In genomic region chr3:186790261-186790981, GRCh38 we compare ENCODE assay signal across 8 cellular contexts. TPM values are rescaled to one million over a fixed set of nuclear protein-coding genes. Genes with fewer than 3 reads are reported as not detected.
A peak's percentile ranks its signal among the peaks of the same experiment; 100 is the strongest.
DNase-seq lines count a peak whose midpoint lies in the region; ATAC-seq and TF ChIP-seq lines count a peak whose summit lies in the region.

No MANE protein-coding gene starts in this region.

- ATAC-seq in T-cell (replicated peaks in 1 of 4) (peak in 3 of 4 experiments; percentile 4 to 33 (median 32)), GM18873 (IDR thresholded peaks at IDR 0.05; ENCODE audit: low FRiP score, unreplicated experiment) (no peak), GM18909 (IDR thresholded peaks at IDR 0.05; ENCODE audit: poor library complexity, unreplicated experiment) (no peak)

- peaks cover 43 to 46% (median 45%) of the 10 kb centered on the region in 3 donors for H3K4me1 Mint-ChIP-seq in T-cell

- DNase-seq in AG10803 (ENCODE audit: low read depth) = peak; percentile 35
- DNase-seq in H4 (ENCODE audit: low spot score) = peak; percentile 49
- DNase-seq in T-cell = no peak
- DNase-seq in fibroblast of pulmonary artery (ENCODE audit: low read depth) = peak; percentile 51
- DNase-seq in NK-92 (lab: John Stamatoyannopoulos, UW; ENCODE audit: unreplicated experiment) = no peak
- no peak for DNase-seq in KG1 (lab: John Stamatoyannopoulos, UW)

- POLR2A ChIA-PET in T-cell (lab: Charles Lee) = interaction anchor here (0.5 to 1.4 kb wide), 3 partner anchors 9 to 312 kb away, joined by 3 to 5 read pairs (median 5); partner anchors contain the start of gene RFC4 (in 1 of the 2)

- no peaks in the 10 kb centered on the region for H3K9me3 Mint-ChIP-seq in T-cell

- H3K27me3 Mint-ChIP-seq in T-cell = no peaks in the 10 kb centered on the region

- TF ChIP-seq CTCF in AG10803 (conservative IDR thresholded peaks at IDR 0.05; ENCODE audit: low read length) (0 out of 2 replicates have a peak, but pooled peaks have one; percentile 10), fibroblast of pulmonary artery (IDR thresholded peaks at IDR 0.05; ENCODE audit: low read length, missing control alignments) (peak; percentile 19)

- CTCF ChIA-PET in T-cell (lab: Charles Lee) = interaction anchor here in 1 of 2 donors (0.7 kb wide), 1 partner anchor 32 kb away, joined by 5 read pairs; no protein-coding TSS in a partner anchor

- peaks cover 63% of the 10 kb centered on the region for H3K36me3 Mint-ChIP-seq in T-cell

- peak overlapping the region; percentile 33 to 68 for H3K27ac Mint-ChIP-seq in T-cell

- no peak overlapping the region for H3K4me3 Mint-ChIP-seq in T-cell

- no peak overlapping the region for H3K4me3 ChIP-seq in AG10803 (ENCODE audit: low read length)
- no peak overlapping the region for H3K4me3 ChIP-seq in fibroblast of pulmonary artery (replicated peaks; ENCODE audit: low read depth, low read length)

RNA-seq across cellular contexts. Expression of gene EIF4A2, which starts 7.0 kb away (rescaled TPM):
- total RNA-seq in H4 (2014; rRNA removed; shearing (Covaris generic)) = 416 and 440 TPM in 2 replicates
- 100 to 1,000 TPM; 544 to 870 (median 576) TPM for total RNA-seq in T-cell

RNA-seq across cellular contexts. Expression of gene RFC4, which starts 15.9 kb away (rescaled TPM):
- total RNA-seq in H4 (2014; rRNA removed; shearing (Covaris generic)) = 131 and 150 TPM in 2 replicates
- total RNA-seq in T-cell = 10 to 100 TPM; 13.4 to 21.0 (median 19.2) TPM

RNA-seq across cellular contexts. Expression of gene ADIPOQ, which starts 52.1 kb away (rescaled TPM):
- not detected in 2 replicates for total RNA-seq in H4 (2014; rRNA removed; shearing (Covaris generic))
- not detected for total RNA-seq in T-cell

Comparison
In these comparisons a context has a peak if more than half of its experiments do, and no peak if none do; other contexts are left out.
1. DNase-seq: peak in AG10803 (single experiment), H4 (single experiment) and fibroblast of pulmonary artery (single experiment); none in T-cell (0 of 34), NK-92 (single experiment) and KG1 (single experiment).
2. ATAC-seq: peak in T-cell (3 of 4); none in GM18873 (single experiment) and GM18909 (single experiment).